19 cellular contexts compared by ENCODE assay signal in genomic region chr14:103007555-103007954, GRCh38. TPM values are rescaled to one million over a fixed set of nuclear protein-coding genes. Genes with fewer than 3 reads are reported as not detected.
DNase-seq lines count a peak whose midpoint lies in the region; ATAC-seq and TF ChIP-seq lines count a peak whose summit lies in the region.
"Had no signal": no experiment of that assay in that cellular context is flagged by ENCODE, and none has a peak within 500 bp of the region (broad histone marks: within the 10 kb centered on the region; RNA-seq: fewer than 3 reads in every experiment).

No MANE protein-coding gene starts in this region.

- no peaks in the 10 kb centered on the region for H3K9me3 Mint-ChIP-seq in neural progenitor cell
- H3K9me3 Mint-ChIP-seq: activated naive CD8-positive, alpha-beta T cell treated with anti-CD3 and anti-CD28 coated beads, Interleukin-2, amount 50 U/mL, for 24 hours; activated T-cell treated with anti-CD3 and anti-CD28 coated beads, Interleukin-2, amount 50 U/mL, for 24 hours; natural killer cell treated with Interleukin-12 subunit alpha and Interleukin-12 subunit beta and Interleukin-15 and Interleukin-18, amount 100 ng/mL, for 72 hours had no signal

- H3K4me3 ChIP-seq in right atrium auricular region (no peak overlapping the region), left ventricle myocardium inferior (no peak overlapping the region), neural progenitor cell (no peak overlapping the region), aorta (ENCODE audit: low read length in 2 of 2) (no peak overlapping the region), coronary artery (no peak overlapping the region)
- H3K4me3 ChIP-seq: tibial nerve had no signal

- H4K20me1 ChIP-seq in neural progenitor cell (ENCODE audit: low read depth) = peaks cover 6% of the 10 kb centered on the region

- WGBS in aorta, 2 donors = 83 to 89% methylated on average over 14 of the region's 14 CpGs

- no peak overlapping the region for H3K27ac ChIP-seq in right atrium auricular region
- peak overlapping the region; percentile 20 for H3K27ac ChIP-seq in left ventricle myocardium inferior (replicated peaks)
- no peak overlapping the region for H3K27ac ChIP-seq in neural progenitor cell
- H3K27ac ChIP-seq in aorta (ENCODE audit: low read depth in 1 of 2, low read length in 2 of 2) = no peak overlapping the region
- H3K27ac ChIP-seq in coronary artery = no peak overlapping the region
- H3K27ac ChIP-seq: tibial nerve had no signal

- DNase-seq in Right ventricle myocardium superior (no peak), right atrium auricular region (ENCODE audit: low spot score) (no peak), left ventricle myocardium inferior (peak; percentile 32), neural progenitor cell (ENCODE audit: low spot score) (no peak), aorta (peak in 1 of 2 donors; percentile 61), coronary artery (ENCODE audit: low spot score) (no peak)
- DNase-seq in activated CD4-positive, CD25-positive, alpha-beta regulatory T cell treated with anti-CD3 and anti-CD28 coated beads, Interleukin-2, amount 50 U/mL, for 72 hours = no peak
- DNase-seq: activated CD4-positive, alpha-beta T cell treated with anti-CD3 and anti-CD28 coated beads, Interleukin-2, amount 50 U/mL, for 1 hour; activated naive CD8-positive, alpha-beta T cell treated with anti-CD3 and anti-CD28 coated beads, Interleukin-2, amount 50 U/mL, for 24 hours; activated T-cell treated with anti-CD3 and anti-CD28 coated beads, Interleukin-2, amount 50 U/mL, for 24 hours; CD4-positive, CD25-positive, alpha-beta regulatory T cell; Karpas-422; NK-92 treated with Interleukin-12 subunit alpha and Interleukin-12 subunit beta, amount 100 ng/mL, for 24 hours; SIG-M5; stimulated activated CD4-positive, alpha-beta T cell treated with anti-CD3 and anti-CD28 coated beads, Interleukin-4, amount 100 ng/mL, for 4 hours; T-helper 9 cell had no signal

- no peak overlapping the region for H3K9ac ChIP-seq in neural progenitor cell

- peaks cover 9% of the 10 kb centered on the region for H3K4me1 Mint-ChIP-seq in neural progenitor cell
- H3K4me1 Mint-ChIP-seq: activated naive CD8-positive, alpha-beta T cell treated with anti-CD3 and anti-CD28 coated beads, Interleukin-2, amount 50 U/mL, for 24 hours had no signal

- H2AFZ ChIP-seq in neural progenitor cell (replicated peaks) = no peak overlapping the region

- ATAC-seq in Right ventricle myocardium superior (ENCODE audit: poor library complexity) (peak; percentile 13), aorta (ENCODE audit: low FRiP score) (peak; percentile 44), GM19035 (IDR thresholded peaks at IDR 0.05; ENCODE audit: unreplicated experiment) (no peak)
- ATAC-seq: activated naive CD8-positive, alpha-beta T cell treated with anti-CD3 and anti-CD28 coated beads, Interleukin-2, amount 50 U/mL, for 24 hours had no signal

- H3K4me3 Mint-ChIP-seq in neural progenitor cell = no peak overlapping the region
- H3K4me3 Mint-ChIP-seq: activated naive CD8-positive, alpha-beta T cell treated with anti-CD3 and anti-CD28 coated beads, Interleukin-2, amount 50 U/mL, for 24 hours; activated T-cell treated with anti-CD3 and anti-CD28 coated beads, Interleukin-2, amount 50 U/mL, for 24 hours; CD4-positive, CD25-positive, alpha-beta regulatory T cell; natural killer cell treated with Interleukin-12 subunit alpha and Interleukin-12 subunit beta and Interleukin-15 and Interleukin-18, amount 100 ng/mL, for 72 hours had no signal

- no peak overlapping the region for H3K4me2 ChIP-seq in neural progenitor cell

- H3K36me3 ChIP-seq in right atrium auricular region (peaks cover 29% of the 10 kb centered on the region), left ventricle myocardium inferior (peaks cover 61% of the 10 kb centered on the region), neural progenitor cell (no peaks in the 10 kb centered on the region), aorta (ENCODE audit: control insufficient read depth in 1 of 2, insufficient read depth in 2 of 2, low read length in 1 of 2) (peaks cover 0 to 9% of the 10 kb centered on the region in 2 donors)

- H3K27me3 ChIP-seq in right atrium auricular region = no peaks in the 10 kb centered on the region
- H3K27me3 ChIP-seq in left ventricle myocardium inferior (ENCODE audit: low read depth) = no peaks in the 10 kb centered on the region
- H3K27me3 ChIP-seq in neural progenitor cell = no peaks in the 10 kb centered on the region
- no peaks in the 10 kb centered on the region for H3K27me3 ChIP-seq in aorta (ENCODE audit: control insufficient read depth in 1 of 2, insufficient read depth in 2 of 2, low read length in 1 of 2)
- H3K27me3 ChIP-seq: tibial nerve had no signal

- peaks cover 24% of the 10 kb centered on the region for H3K36me3 Mint-ChIP-seq in neural progenitor cell
- H3K36me3 Mint-ChIP-seq: CD4-positive, CD25-positive, alpha-beta regulatory T cell; natural killer cell treated with Interleukin-12 subunit alpha and Interleukin-12 subunit beta and Interleukin-15 and Interleukin-18, amount 100 ng/mL, for 72 hours had no signal

- peaks cover 7% of the 10 kb centered on the region for H3K79me2 ChIP-seq in neural progenitor cell (ENCODE audit: low read depth)

- H3F3A ChIP-seq in neural progenitor cell (ENCODE audit: low read depth) = no peaks in the 10 kb centered on the region

- H3K27ac Mint-ChIP-seq in neural progenitor cell = peak overlapping the region; percentile 11
- H3K27ac Mint-ChIP-seq: activated naive CD8-positive, alpha-beta T cell treated with anti-CD3 and anti-CD28 coated beads, Interleukin-2, amount 50 U/mL, for 24 hours; activated T-cell treated with anti-CD3 and anti-CD28 coated beads, Interleukin-2, amount 50 U/mL, for 24 hours; natural killer cell treated with Interleukin-12 subunit alpha and Interleukin-12 subunit beta and Interleukin-15 and Interleukin-18, amount 100 ng/mL, for 72 hours had no signal

- TF ChIP-seq CTCF in right atrium auricular region (IDR thresholded peaks at IDR 0.05) (no peak), left ventricle myocardium inferior (IDR thresholded peaks at IDR 0.05; ENCODE audit: borderline replicate concordance) (no peak), neural progenitor cell (IDR thresholded peaks at IDR 0.05) (no peak), coronary artery (IDR thresholded peaks at IDR 0.05) (no peak)

- intact Hi-C loops in Right ventricle myocardium superior (cut with DNase I) = no loop called here
- intact Hi-C loops in left ventricle myocardium inferior (cut with micrococcal nuclease) = no loop called here
- intact Hi-C loops in aorta (cut with DNase I) = no loop called here

- peaks cover 0 to 24% of the 10 kb centered on the region in 2 donors for H3K4me1 ChIP-seq in right atrium auricular region
- peaks cover 40% of the 10 kb centered on the region for H3K4me1 ChIP-seq in left ventricle myocardium inferior
- H3K4me1 ChIP-seq in neural progenitor cell = no peaks in the 10 kb centered on the region
- H3K4me1 ChIP-seq in aorta (ENCODE audit: control insufficient read depth in 1 of 2, insufficient read depth in 2 of 2, low read length in 2 of 2) = no peaks in the 10 kb centered on the region
- H3K4me1 ChIP-seq: tibial nerve had no signal

- H3K9me3 ChIP-seq in right atrium auricular region (no peaks in the 10 kb centered on the region), left ventricle myocardium inferior (replicated peaks) (no peaks in the 10 kb centered on the region), neural progenitor cell (ENCODE audit: low read depth) (no peaks in the 10 kb centered on the region), aorta (ENCODE audit: control insufficient read depth, low read length) (no peaks in the 10 kb centered on the region)
- H3K9me3 ChIP-seq: tibial nerve had no signal

- peaks cover 2% of the 10 kb centered on the region for H3K27me3 Mint-ChIP-seq in neural progenitor cell (ENCODE audit: insufficient read depth, low read depth)
- H3K27me3 Mint-ChIP-seq: activated naive CD8-positive, alpha-beta T cell treated with anti-CD3 and anti-CD28 coated beads, Interleukin-2, amount 50 U/mL, for 24 hours; activated T-cell treated with anti-CD3 and anti-CD28 coated beads, Interleukin-2, amount 50 U/mL, for 24 hours; natural killer cell treated with Interleukin-12 subunit alpha and Interleukin-12 subunit beta and Interleukin-15 and Interleukin-18, amount 100 ng/mL, for 72 hours had no signal

RNA-seq across cellular contexts. Expression of gene CDC42BPB, which starts 49.8 kb away (rescaled TPM):
- total RNA-seq in Right ventricle myocardium superior (64.6 TPM), right atrium auricular region (10 to 100 TPM; 68.0 to 83.4 TPM), left ventricle myocardium inferior (67.1 TPM), neural progenitor cell (ENCODE audit: low replicate concordance) (48.2 and 78.7 TPM in 2 replicates), aorta (100 to 1,000 TPM in 1 of 2 donors, 10 to 100 TPM in 1; 95.8 to 101 TPM)
- polyA plus RNA-seq in aorta = 10 to 100 TPM; 18.4 to 31.9 TPM
